Comparison of ENCODE assay signal across 17 cellular contexts in genomic region chr19:49558591-49558990, GRCh38. TPM values are rescaled to one million over a fixed set of nuclear protein-coding genes. Genes with fewer than 3 reads are reported as not detected.
A peak's percentile ranks its signal among the peaks of the same experiment; 100 is the strongest.
DNase-seq lines count a peak whose midpoint lies in the region; TF ChIP-seq lines count a peak whose summit lies in the region.
"Had no signal": no experiment of that assay in that cellular context is flagged by ENCODE, and none has a peak within 500 bp of the region (broad histone marks: within the 10 kb centered on the region; RNA-seq: fewer than 3 reads in every experiment).

No MANE protein-coding gene starts in this region.

- peaks cover 27% of the 10 kb centered on the region for H3K36me3 Mint-ChIP-seq in endothelial cell (ENCODE audit: low read depth, unreplicated experiment)

- in situ Hi-C loops in transverse colon (cut with MboI; ENCODE audit: low pct_ligation_motif_present in 1 of 4, low pct_unique_long_range_greater_than_20kb in 1 of 4, low sequenced_read_pairs in 3 of 4), result no loop called here

- peaks cover 6% of the 10 kb centered on the region for H3K27me3 Mint-ChIP-seq in endothelial cell (ENCODE audit: unreplicated experiment)
- H3K27me3 Mint-ChIP-seq: brain; stimulated activated naive B cell treated with anti-CD40 and anti-IgM and Interleukin-4, amounts not matched to agents 10 μg/mL and 1 μg/mL and 100 μg/mL, for 72 hours had no signal

- WGBS in transverse colon (ENCODE audit: low coverage in 1 of 2), 2 donors, result 76% methylated on average over 7 of the region's 7 CpGs; no CpG with 5 or more reads in 1 of the 2 donors

- H3K4me1 Mint-ChIP-seq in endothelial cell (ENCODE audit: unreplicated experiment), result peaks cover 16% of the 10 kb centered on the region

- peaks cover 16 to 81% (median 68%) of the 10 kb centered on the region in 4 donors for H3K4me1 ChIP-seq in transverse colon

- no peaks in the 10 kb centered on the region for H3K9me3 Mint-ChIP-seq in endothelial cell (ENCODE audit: unreplicated experiment)
- H3K9me3 Mint-ChIP-seq: brain; stimulated activated naive B cell treated with anti-CD40 and anti-IgM and Interleukin-4, amounts not matched to agents 10 μg/mL and 1 μg/mL and 100 μg/mL, for 72 hours had no signal

- peak overlapping the region; percentile 13 for H3K27ac Mint-ChIP-seq in endothelial cell (ENCODE audit: unreplicated experiment)
- H3K27ac Mint-ChIP-seq: brain had no signal

- intact Hi-C loops in transverse colon (cut with DNase I; ENCODE audit: low total_unique reads), result no loop called here

- H3K4me3 ChIP-seq in transverse colon, result no peak overlapping the region
- H3K4me3 ChIP-seq: MG63 had no signal

- peaks cover 0 to 16% (median 8%) of the 10 kb centered on the region in 4 donors for H3K36me3 ChIP-seq in transverse colon

- no peak for TF ChIP-seq EP300 in transverse colon (IDR thresholded peaks at IDR 0.05; ENCODE audit: low read depth)

- H3K27me3 ChIP-seq in transverse colon, result no peaks in the 10 kb centered on the region
- H3K27me3 ChIP-seq: heart right ventricle, MG63 had no signal

- no peak for TF ChIP-seq POLR2A in transverse colon (IDR thresholded peaks at IDR 0.05)

- peak; percentile 52 for DNase-seq in stimulated activated CD4-positive, alpha-beta T cell treated with anti-CD3 and anti-CD28 coated beads, Interleukin-1b, Interleukin-23, amount 100 ng/mL, for 48 hours
- DNase-seq in stimulated activated CD4-positive, alpha-beta T cell treated with anti-CD3 and anti-CD28 coated beads, Interleukin-12 subunit alpha, Interleukin-12 subunit beta, amount 100 ng/mL, for 4 hours, result no peak
- peak; percentile 49 to 60 for DNase-seq in activated T-cell treated with anti-CD3 and anti-CD28 coated beads, Interleukin-2, amount 50 U/mL, for 48 hours
- DNase-seq in endothelial cell (ENCODE audit: low spot score) (no peak), transverse colon (no peak), GOT3 (lab: John Stamatoyannopoulos, UW) (no peak), retina (no peak), SIG-M5 treated with dmso at 0.1 percent for 504 hours (lab: John Stamatoyannopoulos, UW; ENCODE audit: unreplicated experiment) (no peak)
- DNase-seq: GF-D8; heart right ventricle; mesendoderm; MG63; NCI-H2029 treated with DMSO at 0.1 percent for 48 hours; NCI-H774; nucleus accumbens; stimulated activated naive B cell treated with anti-CD40 and anti-IgM and Interleukin-4, amounts not matched to agents 10 μg/mL and 1 μg/mL and 100 μg/mL, for 72 hours had no signal

- TF ChIP-seq CTCF in endothelial cell (IDR thresholded peaks at IDR 0.05; ENCODE audit: unreplicated experiment), result no peak
- no peak for TF ChIP-seq CTCF in transverse colon (IDR thresholded peaks at IDR 0.05)

- H3K9me3 ChIP-seq in transverse colon, result no peaks in the 10 kb centered on the region
- H3K9me3 ChIP-seq: heart right ventricle, MG63 had no signal

- peak overlapping the region; percentile 3 to 92 (median 55) for H3K27ac ChIP-seq in transverse colon

- H3K4me3 Mint-ChIP-seq in endothelial cell (ENCODE audit: unreplicated experiment), result peak overlapping the region; percentile 60
- H3K4me3 Mint-ChIP-seq: brain; stimulated activated naive B cell treated with anti-CD40 and anti-IgM and Interleukin-4, amounts not matched to agents 10 μg/mL and 1 μg/mL and 100 μg/mL, for 72 hours had no signal

RNA-seq across cellular contexts. Expression of gene NOSIP, which starts 21.8 kb away (rescaled TPM):
- 76.3 TPM for total RNA-seq in endothelial cell (ENCODE audit: unreplicated experiment)
- total RNA-seq in transverse colon, result 100 to 1,000 TPM in 1 of 4 donors, 10 to 100 TPM in 3; 56.5 to 105 (median 74.4) TPM

RNA-seq across cellular contexts. Expression of gene PRRG2, which starts 22.5 kb away (rescaled TPM):
- 2.4 TPM for total RNA-seq in endothelial cell (ENCODE audit: unreplicated experiment)
- total RNA-seq in transverse colon, result 10 to 100 TPM in 2 of 4 donors, 1 to 10 TPM in 1, under 1 TPM in 1; 0.40 to 22.7 (median 12.2) TPM

RNA-seq across cellular contexts. Expression of gene RCN3, which starts 30.8 kb away (rescaled TPM):
- total RNA-seq in endothelial cell (ENCODE audit: unreplicated experiment) (19.4 TPM), transverse colon (100 to 1,000 TPM in 1 of 4 donors, 10 to 100 TPM in 3; 26.2 to 119 (median 57.4) TPM)

RNA-seq across cellular contexts. Expression of gene PRR12, which starts 32.4 kb away (rescaled TPM):
- 38.8 TPM for total RNA-seq in endothelial cell (ENCODE audit: unreplicated experiment)
- total RNA-seq in transverse colon, result 10 to 100 TPM; 12.2 to 54.7 (median 30.0) TPM

RNA-seq across cellular contexts. Expression of gene FCGRT, which starts 46.1 kb away (rescaled TPM):
- 127 TPM for total RNA-seq in endothelial cell (ENCODE audit: unreplicated experiment)
- 100 to 1,000 TPM; 425 to 562 (median 519) TPM for total RNA-seq in transverse colon

Comparison
In these comparisons a context has a peak if more than half of its experiments do, and no peak if none do; other contexts are left out.
1. DNase-seq: peak in stimulated activated CD4-positive, alpha-beta T cell treated with anti-CD3 and anti-CD28 coated beads, Interleukin-1b, Interleukin-23, amount 100 ng/mL, for 48 hours (single experiment) and activated T-cell treated with anti-CD3 and anti-CD28 coated beads, Interleukin-2, amount 50 U/mL, for 48 hours (2 of 2); none in stimulated activated CD4-positive, alpha-beta T cell treated with anti-CD3 and anti-CD28 coated beads, Interleukin-12 subunit alpha, Interleukin-12 subunit beta, amount 100 ng/mL, for 4 hours (single experiment), endothelial cell (single experiment), transverse colon (single experiment), GOT3 (single experiment), retina (single experiment) and SIG-M5 treated with dmso at 0.1 percent for 504 hours (single experiment).